Comparison of ENCODE assay signal across 21 cellular contexts in genomic region chr12:58596381-58596780, GRCh38.
"Had no signal": no experiment of that assay in that cellular context is flagged by ENCODE, and none has a peak within 500 bp of the region (broad histone marks: within the 10 kb centered on the region; RNA-seq: fewer than 3 reads in every experiment).

No MANE protein-coding gene starts in this region.

- H3K27me3 ChIP-seq: hepatocyte, left lung, spleen, testis had no signal

- DNase-seq: activated CD4-positive, alpha-beta memory T cell treated with anti-CD3 and anti-CD28 coated beads for 36 hours; activated CD4-positive, alpha-beta T cell treated with anti-CD3 and anti-CD28 coated beads for 4 hours; activated CD4-positive, CD25-positive, alpha-beta regulatory T cell; activated naive CD4-positive, alpha-beta T cell treated with Interleukin-2 at 50 U/mL for 16 hours; activated naive CD8-positive, alpha-beta T cell treated with anti-CD3 and anti-CD28 coated beads for 36 hours; activated T-cell treated with anti-CD3 and anti-CD28 coated beads, Interleukin-2, amount 50 U/mL, for 48 hours; glutamatergic neuron; immature natural killer cell; left lung; naive thymus-derived CD8-positive, alpha-beta T cell; spleen; stimulated activated CD4-positive, alpha-beta T cell treated with anti-CD3 and anti-CD28 coated beads, Interleukin-4, amount 100 ng/mL, for 1 hour; stimulated activated naive CD4-positive, alpha-beta T cell; T-helper 1 cell; T-helper 9 cell; testis had no signal

- H3K4me1 ChIP-seq: left lung, spleen had no signal

- H3K27ac ChIP-seq: hepatocyte, left lung, spleen, testis had no signal

- H3K4me2 ChIP-seq: hepatocyte had no signal

- H3K4me3 Mint-ChIP-seq: activated CD4-positive, alpha-beta memory T cell treated with anti-CD3 and anti-CD28 coated beads for 36 hours; activated naive CD8-positive, alpha-beta T cell treated with anti-CD3 and anti-CD28 coated beads for 36 hours; immature natural killer cell; mesothelial cell of epicardium; naive thymus-derived CD8-positive, alpha-beta T cell; type B pancreatic cell had no signal

- H3K27ac Mint-ChIP-seq: activated CD4-positive, alpha-beta memory T cell treated with anti-CD3 and anti-CD28 coated beads for 36 hours; activated naive CD8-positive, alpha-beta T cell treated with anti-CD3 and anti-CD28 coated beads for 36 hours; immature natural killer cell; mesothelial cell of epicardium; naive thymus-derived CD8-positive, alpha-beta T cell; type B pancreatic cell had no signal

- H3K9me3 Mint-ChIP-seq: activated CD4-positive, alpha-beta memory T cell treated with anti-CD3 and anti-CD28 coated beads for 36 hours; type B pancreatic cell had no signal

- H3K36me3 Mint-ChIP-seq: activated CD4-positive, alpha-beta memory T cell treated with anti-CD3 and anti-CD28 coated beads for 36 hours; activated naive CD8-positive, alpha-beta T cell treated with anti-CD3 and anti-CD28 coated beads for 36 hours; immature natural killer cell; mesothelial cell of epicardium; naive thymus-derived CD8-positive, alpha-beta T cell; type B pancreatic cell had no signal

- H3K4me1 Mint-ChIP-seq: activated naive CD8-positive, alpha-beta T cell treated with anti-CD3 and anti-CD28 coated beads for 36 hours; immature natural killer cell; mesothelial cell of epicardium; naive thymus-derived CD8-positive, alpha-beta T cell had no signal

- H3K9me3 ChIP-seq: left lung, spleen, testis had no signal

- FAIRE-seq: frontal cortex had no signal

- H3K4me3 ChIP-seq: hepatocyte, left lung, lung, spleen, testis had no signal

- H3K79me2 ChIP-seq: hepatocyte had no signal

- H2AFZ ChIP-seq: hepatocyte had no signal

- H3K36me3 ChIP-seq: left lung, spleen had no signal

- H3K27me3 Mint-ChIP-seq: activated CD4-positive, alpha-beta memory T cell treated with anti-CD3 and anti-CD28 coated beads for 36 hours; type B pancreatic cell had no signal
